8 cellular contexts compared by ENCODE assay signal in the genomic region with DNA sequence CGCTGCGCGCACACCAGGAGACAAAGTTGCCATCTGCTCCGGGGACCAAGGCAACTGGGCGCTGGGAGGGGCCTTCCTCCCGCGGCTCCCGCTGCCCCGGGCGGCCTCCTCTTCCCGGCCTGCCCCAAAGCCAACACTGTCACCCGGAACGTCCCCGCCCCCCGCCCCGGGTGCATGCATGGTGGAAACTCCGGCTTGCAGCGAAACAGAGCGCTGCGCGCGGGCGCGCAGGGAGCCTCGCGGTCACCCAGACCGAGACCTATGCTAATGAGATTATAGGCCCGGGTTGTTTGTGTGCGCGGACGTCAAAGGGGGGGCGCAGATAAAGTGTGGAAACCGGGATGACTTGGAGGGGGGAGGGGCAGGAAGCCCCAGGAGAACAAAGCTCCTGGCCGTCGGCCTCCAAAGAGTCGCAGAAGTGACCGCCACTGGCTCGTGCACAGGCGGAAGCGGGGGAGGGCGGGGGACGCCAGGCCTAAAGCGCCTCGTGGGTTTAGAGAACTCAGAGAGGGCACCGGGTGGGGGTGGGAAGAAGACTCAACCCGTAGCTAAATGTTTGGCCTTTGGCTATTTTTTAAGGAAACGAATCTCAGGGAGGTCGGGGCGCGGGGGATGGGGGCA.
DNase-seq lines count a peak whose midpoint lies in the region; ATAC-seq and TF ChIP-seq lines count a peak whose summit lies in the region.

No MANE protein-coding gene starts in this region.

- peaks cover 0 to 93% (median 0%) of the 10 kb centered on the region in 9 donors for H3K27me3 ChIP-seq in heart left ventricle

- POLR2A ChIA-PET in activated CD4-positive, alpha-beta T cell treated with anti-CD3 and anti-CD28 coated beads, Interleukin-2, amount 10 ng/mL, durations not matched to agents 7 days and 5 days (lab: Charles Lee), result no interaction called here

- peak overlapping the region; percentile 13 for H3K27ac Mint-ChIP-seq in activated CD4-positive, alpha-beta T cell treated with anti-CD3 and anti-CD28 coated beads, Interleukin-2, amount 10 ng/mL, durations not matched to agents 7 days and 5 days

- TF ChIP-seq CTCF in heart left ventricle (IDR thresholded peaks at IDR 0.05), result no peak

- peak overlapping the region in 10 of 12 donors; percentile 8 to 44 (median 28) for H3K4me3 ChIP-seq in heart left ventricle

- H3K4me3 Mint-ChIP-seq in activated CD4-positive, alpha-beta T cell treated with anti-CD3 and anti-CD28 coated beads, Interleukin-2, amount 10 ng/mL, durations not matched to agents 7 days and 5 days, result peak overlapping the region; percentile 40

- no peaks in the 10 kb centered on the region for H3K9me3 ChIP-seq in heart left ventricle

- CTCF ChIA-PET in activated CD4-positive, alpha-beta T cell treated with anti-CD3 and anti-CD28 coated beads, Interleukin-2, amount 10 ng/mL, durations not matched to agents 7 days and 5 days (lab: Charles Lee), result interaction anchor here (0.6 kb wide), 1 partner anchor 37 kb away, joined by 3 read pairs; no protein-coding TSS in a partner anchor

- ATAC-seq in heart left ventricle, result peak in 3 of 4 donors; percentile 1 to 23 (median 2)
- no peak for ATAC-seq in GM21381 (IDR thresholded peaks at IDR 0.05; ENCODE audit: unreplicated experiment)

- H3K36me3 Mint-ChIP-seq in activated CD4-positive, alpha-beta T cell treated with anti-CD3 and anti-CD28 coated beads, Interleukin-2, amount 10 ng/mL, durations not matched to agents 7 days and 5 days (ENCODE audit: low read depth), result no peaks in the 10 kb centered on the region

- peak overlapping the region in 5 of 12 donors; percentile 2 to 48 (median 13) for H3K27ac ChIP-seq in heart left ventricle

- peaks cover 40% of the 10 kb centered on the region for H3K27me3 Mint-ChIP-seq in activated CD4-positive, alpha-beta T cell treated with anti-CD3 and anti-CD28 coated beads, Interleukin-2, amount 10 ng/mL, durations not matched to agents 7 days and 5 days

- peaks cover 33% of the 10 kb centered on the region for H3K4me1 Mint-ChIP-seq in activated CD4-positive, alpha-beta T cell treated with anti-CD3 and anti-CD28 coated beads, Interleukin-2, amount 10 ng/mL, durations not matched to agents 7 days and 5 days

- WGBS in heart left ventricle, 4 donors, result 2 to 5% (median 3%) methylated on average over 29 to 50 of the region's 50 CpGs

- H3K4me1 ChIP-seq in heart left ventricle, result peaks cover 0 to 69% (median 18%) of the 10 kb centered on the region in 12 donors

- DNase-seq in activated T-cell treated with anti-CD3 and anti-CD28 coated beads for 48 hours (ENCODE audit: low read depth) (peak; percentile 30), activated T-cell treated with anti-CD3 and anti-CD28 coated beads for 4 hours (no peak), heart left ventricle (peak; percentile 58 to 78 (median 67)), kidney glomerular epithelial cell (lab: John Stamatoyannopoulos, UW) (no peak), NCI-H187 (lab: John Stamatoyannopoulos, UW) (no peak)
- DNase-seq in activated CD4-positive, alpha-beta T cell treated with anti-CD3 and anti-CD28 coated beads, Interleukin-2, amount 10 ng/mL, durations not matched to agents 7 days and 5 days, result peak; percentile 14
- DNase-seq in stimulated activated CD4-positive, alpha-beta T cell treated with anti-CD3 and anti-CD28 coated beads, Interleukin-1b, Interleukin-23, amount 100 ng/mL, for 48 hours, result peak; percentile 33

- no peak for TF ChIP-seq POLR2A in heart left ventricle (IDR thresholded peaks at IDR 0.05)

- intact Hi-C loops in heart left ventricle (cut with DNase I), result loop anchor here in 3 of 10 donors (10.0 kb wide), 3 partner anchors 74 to 184 kb away; no protein-coding TSS in a partner anchor

- no peaks in the 10 kb centered on the region for H3K9me3 Mint-ChIP-seq in activated CD4-positive, alpha-beta T cell treated with anti-CD3 and anti-CD28 coated beads, Interleukin-2, amount 10 ng/mL, durations not matched to agents 7 days and 5 days

- H3K36me3 ChIP-seq in heart left ventricle, result no peaks in the 10 kb centered on the region

Comparison
In these comparisons a context has a peak if more than half of its experiments do, and no peak if none do; other contexts are left out.
1. DNase-seq: peak in activated T-cell treated with anti-CD3 and anti-CD28 coated beads for 48 hours (single experiment), activated CD4-positive, alpha-beta T cell treated with anti-CD3 and anti-CD28 coated beads, Interleukin-2, amount 10 ng/mL, durations not matched to agents 7 days and 5 days (single experiment), heart left ventricle (5 of 5) and stimulated activated CD4-positive, alpha-beta T cell treated with anti-CD3 and anti-CD28 coated beads, Interleukin-1b, Interleukin-23, amount 100 ng/mL, for 48 hours (single experiment); none in activated T-cell treated with anti-CD3 and anti-CD28 coated beads for 4 hours (single experiment), kidney glomerular epithelial cell (single experiment) and NCI-H187 (0 of 2).